In genomic region chr1:93814059-93814794, GRCh38 we compare ENCODE assay signal across 8 cellular contexts.
DNase-seq lines count a peak whose midpoint lies in the region; ATAC-seq and TF ChIP-seq lines count a peak whose summit lies in the region.

No MANE protein-coding gene starts in this region.

- DNase-seq in HL-60 (ENCODE audit: low read depth in 1 of 2, low spot score in 1 of 2) (peak; percentile 11 to 60), NCI-H526 (lab: John Stamatoyannopoulos, UW) (peak; percentile 59 to 77), esophagus muscularis mucosa (ENCODE audit: extremely low spot score) (peak; percentile 60), naive B cell (peak; percentile 55), transverse colon (peak; percentile 59)
- DNase-seq in activated CD4-positive, alpha-beta T cell treated with anti-CD3 and anti-CD28 coated beads, Interleukin-2, amount 50 U/mL, for 4 hours = peak; percentile 8 to 13

- no peaks in the 10 kb centered on the region for H3K36me3 Mint-ChIP-seq in naive B cell

- H3K36me3 ChIP-seq in BLaER1 (no peaks in the 10 kb centered on the region), esophagus muscularis mucosa (no peaks in the 10 kb centered on the region), transverse colon (no peaks in the 10 kb centered on the region)

- peaks cover 64% of the 10 kb centered on the region for H3K4me1 ChIP-seq in BLaER1
- H3K4me1 ChIP-seq in esophagus muscularis mucosa = peaks cover 8 to 35% (median 15%) of the 10 kb centered on the region in 4 donors
- peaks cover 0 to 16% (median 4%) of the 10 kb centered on the region in 4 donors for H3K4me1 ChIP-seq in transverse colon

- peak; percentile 71 for ATAC-seq in GM18873 (IDR thresholded peaks at IDR 0.05; ENCODE audit: low FRiP score, unreplicated experiment)
- ATAC-seq in naive B cell (ENCODE audit: low read depth in 2 of 2) = peak; percentile 45 to 60

- intact Hi-C loops in esophagus muscularis mucosa (cut with DNase I) (loop anchor here (1.0 to 5.0 kb wide), 2 partner anchors 132 to 185 kb away; partner anchors contain the start of gene BCAR3), transverse colon (cut with DNase I; ENCODE audit: low total_unique reads) (loop anchor here (1.0 kb wide), 1 partner anchor 185 kb away; no protein-coding TSS in a partner anchor)

- peaks cover 6% of the 10 kb centered on the region; the same call in 1 of the 2 replicates for H3K9me3 ChIP-seq in BLaER1
- H3K9me3 ChIP-seq in esophagus muscularis mucosa = no peaks in the 10 kb centered on the region
- no peaks in the 10 kb centered on the region for H3K9me3 ChIP-seq in transverse colon

- no peaks in the 10 kb centered on the region for H3K27me3 ChIP-seq in BLaER1
- no peaks in the 10 kb centered on the region for H3K27me3 ChIP-seq in HL-60 (ENCODE audit: insufficient read depth, poor library complexity, severe bottlenecking)
- no peaks in the 10 kb centered on the region for H3K27me3 ChIP-seq in esophagus muscularis mucosa
- H3K27me3 ChIP-seq in transverse colon = no peaks in the 10 kb centered on the region

- H3K27ac Mint-ChIP-seq in naive B cell = no peak overlapping the region

- no peak overlapping the region for H3K4me3 Mint-ChIP-seq in naive B cell

- no peaks in the 10 kb centered on the region for H3K27me3 Mint-ChIP-seq in naive B cell

- TF ChIP-seq POLR2A in esophagus muscularis mucosa (IDR thresholded peaks at IDR 0.05; ENCODE audit: low read depth) = no peak
- no peak for TF ChIP-seq POLR2A in transverse colon (IDR thresholded peaks at IDR 0.05)

- no peaks in the 10 kb centered on the region for H4K20me1 ChIP-seq in BLaER1

- H3K4me2 ChIP-seq in BLaER1 = peak overlapping the region; percentile 86

- H3K9me3 Mint-ChIP-seq in naive B cell = no peaks in the 10 kb centered on the region

- TF ChIP-seq CTCF in HL-60 (IDR thresholded peaks at IDR 0.05; ENCODE audit: insufficient read depth, low read length) = peak; percentile 92
- peak; percentile 92 to 99 (median 93) for TF ChIP-seq CTCF in esophagus muscularis mucosa (IDR thresholded peaks at IDR 0.05)
- peak; percentile 93 to 97 (median 95) for TF ChIP-seq CTCF in transverse colon (IDR thresholded peaks at IDR 0.05)

- 90% methylated on average over 5 of the region's 7 CpGs for WGBS in esophagus muscularis mucosa
- WGBS in transverse colon (ENCODE audit: low coverage in 1 of 2), 2 donors = 0 to 68% methylated on average over 1 to 6 of the region's 7 CpGs

- peaks cover 20 to 22% (median 20%) of the 10 kb centered on the region in 3 donors for H3K4me1 Mint-ChIP-seq in naive B cell

- TF ChIP-seq EP300 in esophagus muscularis mucosa (IDR thresholded peaks at IDR 0.05) = no peak
- no peak for TF ChIP-seq EP300 in transverse colon (IDR thresholded peaks at IDR 0.05; ENCODE audit: low read depth)

- in situ Hi-C loops in transverse colon (cut with MboI; ENCODE audit: low pct_ligation_motif_present in 1 of 4, low pct_unique_long_range_greater_than_20kb in 1 of 4, low sequenced_read_pairs in 3 of 4) = loop anchor here (10.0 to 25.0 kb wide), 5 partner anchors 179 to 502 kb away; partner anchors contain the start of gene FNBP1L (in 1 of the 4)

- H3K27ac ChIP-seq in BLaER1 (peak overlapping the region; percentile 93), HL-60 (replicated peaks) (no peak overlapping the region), esophagus muscularis mucosa (replicated peaks in 1 of 4) (no peak overlapping the region), transverse colon (no peak overlapping the region)

- H3K9ac ChIP-seq in BLaER1 = peak overlapping the region; percentile 75

- H3K4me3 ChIP-seq in BLaER1 (no peak overlapping the region), HL-60 (replicated peaks; ENCODE audit: insufficient read depth, low read length) (no peak overlapping the region), esophagus muscularis mucosa (no peak overlapping the region), transverse colon (no peak overlapping the region)

Comparison
In these comparisons a context has a peak if more than half of its experiments do, and no peak if none do; other contexts are left out.
1. DNase-seq: peak in every context shown above with its lines; median percentile 68 in NCI-H526; 60 in esophagus muscularis mucosa; 59 in transverse colon; 55 in naive B cell; 36 in HL-60; 10 in activated CD4-positive, alpha-beta T cell treated with anti-CD3 and anti-CD28 coated beads, Interleukin-2, amount 50 U/mL, for 4 hours.